Comparison of ENCODE assay signal across 8 cellular contexts in the genomic region with DNA sequence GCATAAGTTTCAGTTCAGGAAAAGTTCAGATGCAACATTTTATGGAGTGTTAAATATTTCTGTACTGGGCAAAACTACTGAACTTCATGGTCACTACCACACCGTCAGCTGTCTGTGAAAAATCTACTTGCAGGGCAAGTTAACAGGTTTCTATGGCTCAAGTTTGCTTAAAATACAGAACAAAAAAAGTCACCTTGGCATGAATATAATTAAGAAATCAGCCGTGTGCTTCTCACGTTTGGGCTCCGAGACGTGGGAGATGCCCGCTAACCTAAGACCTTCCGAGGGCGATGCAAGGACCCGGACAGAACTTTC. TPM values are rescaled to one million over a fixed set of nuclear protein-coding genes. Genes with fewer than 3 reads are reported as not detected.
DNase-seq lines count a peak whose midpoint lies in the region; ATAC-seq and TF ChIP-seq lines count a peak whose summit lies in the region.

No MANE protein-coding gene starts in this region.

- H3K4me1 Mint-ChIP-seq in activated naive CD4-positive, alpha-beta T cell treated with anti-CD3 and anti-CD28 coated beads, Interleukin-2, amount 10 ng/mL, durations not matched to agents 7 days and 5 days, result peaks cover 50% of the 10 kb centered on the region
- H3K4me1 Mint-ChIP-seq in T-helper 17 cell, result peaks cover 36% of the 10 kb centered on the region
- peaks cover 33% of the 10 kb centered on the region for H3K4me1 Mint-ChIP-seq in stimulated activated effector memory CD8-positive, alpha-beta T cell treated with anti-CD3 and anti-CD28 coated beads, Interleukin-12 subunit alpha, Interleukin-12 subunit beta, amount 100 ng/mL, for 72 hours

- ATAC-seq in T-helper 17 cell (no peak), left lobe of liver (no peak)
- ATAC-seq in stimulated activated effector memory CD8-positive, alpha-beta T cell treated with anti-CD3 and anti-CD28 coated beads, Interleukin-12 subunit alpha, Interleukin-12 subunit beta, amount 100 ng/mL, for 72 hours, result no peak

- no peak for DNase-seq in activated naive CD4-positive, alpha-beta T cell treated with anti-CD3 and anti-CD28 coated beads, Interleukin-2, amount 10 ng/mL, durations not matched to agents 7 days and 5 days
- DNase-seq in activated naive CD4-positive, alpha-beta T cell (lab: John Stamatoyannopoulos, UW), result no peak
- DNase-seq in T-helper 17 cell, result no peak
- no peak for DNase-seq in hepatocyte (ENCODE audit: low spot score)
- DNase-seq in stimulated activated effector memory CD8-positive, alpha-beta T cell treated with anti-CD3 and anti-CD28 coated beads, Interleukin-12 subunit alpha, Interleukin-12 subunit beta, amount 100 ng/mL, for 72 hours (ENCODE audit: low spot score in 2 of 2), result no peak
- DNase-seq in AG20443 (ENCODE audit: low spot score), result no peak
- DNase-seq in EL, result no peak
- no peak for DNase-seq in left lobe of liver (ENCODE audit: low spot score)

- WGBS in hepatocyte (ENCODE audit: low lambda C conversion rate, missing lambda C conversion rate), result 1% methylated on average over 9 of the region's 9 CpGs

- H3K9me3 ChIP-seq in T-helper 17 cell (ENCODE audit: control insufficient read depth, low read length, poor library complexity, severe bottlenecking) (no peaks in the 10 kb centered on the region), hepatocyte (ENCODE audit: low read depth) (no peaks in the 10 kb centered on the region)

- H3K27me3 ChIP-seq in hepatocyte, result no peaks in the 10 kb centered on the region

- H3K27me3 Mint-ChIP-seq in activated naive CD4-positive, alpha-beta T cell treated with anti-CD3 and anti-CD28 coated beads, Interleukin-2, amount 10 ng/mL, durations not matched to agents 7 days and 5 days, result peaks cover 9% of the 10 kb centered on the region
- no peaks in the 10 kb centered on the region for H3K27me3 Mint-ChIP-seq in T-helper 17 cell

- H3K4me3 ChIP-seq in hepatocyte, result peak overlapping the region; percentile 68

- no peaks in the 10 kb centered on the region for H3K9me3 Mint-ChIP-seq in activated naive CD4-positive, alpha-beta T cell treated with anti-CD3 and anti-CD28 coated beads, Interleukin-2, amount 10 ng/mL, durations not matched to agents 7 days and 5 days
- H3K9me3 Mint-ChIP-seq in stimulated activated effector memory CD8-positive, alpha-beta T cell treated with anti-CD3 and anti-CD28 coated beads, Interleukin-12 subunit alpha, Interleukin-12 subunit beta, amount 100 ng/mL, for 72 hours, result no peaks in the 10 kb centered on the region

- no peak for TF ChIP-seq CTCF in hepatocyte (IDR thresholded peaks at IDR 0.05; ENCODE audit: poor library complexity)

- H2AFZ ChIP-seq in hepatocyte, result peak overlapping the region; percentile 79

- CTCF ChIA-PET in activated naive CD4-positive, alpha-beta T cell treated with anti-CD3 and anti-CD28 coated beads, Interleukin-2, amount 10 ng/mL, durations not matched to agents 7 days and 5 days (lab: Charles Lee), result no interaction called here

- no peaks in the 10 kb centered on the region for H3K36me3 ChIP-seq in hepatocyte (replicated peaks; ENCODE audit: insufficient read depth, low read depth)

- H3K4me2 ChIP-seq in hepatocyte, result peak overlapping the region; percentile 83

- peak overlapping the region; percentile 97 for H3K27ac Mint-ChIP-seq in activated naive CD4-positive, alpha-beta T cell treated with anti-CD3 and anti-CD28 coated beads, Interleukin-2, amount 10 ng/mL, durations not matched to agents 7 days and 5 days
- peak overlapping the region; percentile 81 for H3K27ac Mint-ChIP-seq in T-helper 17 cell
- H3K27ac Mint-ChIP-seq in stimulated activated effector memory CD8-positive, alpha-beta T cell treated with anti-CD3 and anti-CD28 coated beads, Interleukin-12 subunit alpha, Interleukin-12 subunit beta, amount 100 ng/mL, for 72 hours, result peak overlapping the region; percentile 78

- peak overlapping the region; percentile 86 for H3K4me3 Mint-ChIP-seq in activated naive CD4-positive, alpha-beta T cell treated with anti-CD3 and anti-CD28 coated beads, Interleukin-2, amount 10 ng/mL, durations not matched to agents 7 days and 5 days
- H3K4me3 Mint-ChIP-seq in T-helper 17 cell, result peak overlapping the region; percentile 85
- H3K4me3 Mint-ChIP-seq in stimulated activated effector memory CD8-positive, alpha-beta T cell treated with anti-CD3 and anti-CD28 coated beads, Interleukin-12 subunit alpha, Interleukin-12 subunit beta, amount 100 ng/mL, for 72 hours, result peak overlapping the region; percentile 70

- H3K9me2 ChIP-seq in hepatocyte (replicated peaks; ENCODE audit: insufficient read depth), result no peaks in the 10 kb centered on the region

- peaks cover 27% of the 10 kb centered on the region for H3K4me1 ChIP-seq in hepatocyte (ENCODE audit: insufficient read depth)

- peak overlapping the region; percentile 97 for H3K27ac ChIP-seq in hepatocyte

- H3K79me2 ChIP-seq in hepatocyte, result peaks cover 63% of the 10 kb centered on the region

- peaks cover 32% of the 10 kb centered on the region for H4K20me1 ChIP-seq in hepatocyte (ENCODE audit: insufficient read depth, poor library complexity, severe bottlenecking)

- H3K36me3 Mint-ChIP-seq in activated naive CD4-positive, alpha-beta T cell treated with anti-CD3 and anti-CD28 coated beads, Interleukin-2, amount 10 ng/mL, durations not matched to agents 7 days and 5 days, result peaks cover 18% of the 10 kb centered on the region
- no peaks in the 10 kb centered on the region for H3K36me3 Mint-ChIP-seq in T-helper 17 cell (ENCODE audit: low read depth)
- peaks cover 12% of the 10 kb centered on the region for H3K36me3 Mint-ChIP-seq in stimulated activated effector memory CD8-positive, alpha-beta T cell treated with anti-CD3 and anti-CD28 coated beads, Interleukin-12 subunit alpha, Interleukin-12 subunit beta, amount 100 ng/mL, for 72 hours

RNA-seq across cellular contexts. Expression of a gene that starts 0.6 kb away (rescaled TPM):
- total RNA-seq in T-helper 17 cell (10 to 100 TPM; 71.3 to 83.6 TPM), hepatocyte (15.9 and 19.3 TPM in 2 replicates), left lobe of liver (39.6 TPM)
- 12.9 and 14.5 TPM in 2 replicates for polyA plus RNA-seq in hepatocyte
